8 cellular contexts compared by ENCODE assay signal in the genomic region with DNA sequence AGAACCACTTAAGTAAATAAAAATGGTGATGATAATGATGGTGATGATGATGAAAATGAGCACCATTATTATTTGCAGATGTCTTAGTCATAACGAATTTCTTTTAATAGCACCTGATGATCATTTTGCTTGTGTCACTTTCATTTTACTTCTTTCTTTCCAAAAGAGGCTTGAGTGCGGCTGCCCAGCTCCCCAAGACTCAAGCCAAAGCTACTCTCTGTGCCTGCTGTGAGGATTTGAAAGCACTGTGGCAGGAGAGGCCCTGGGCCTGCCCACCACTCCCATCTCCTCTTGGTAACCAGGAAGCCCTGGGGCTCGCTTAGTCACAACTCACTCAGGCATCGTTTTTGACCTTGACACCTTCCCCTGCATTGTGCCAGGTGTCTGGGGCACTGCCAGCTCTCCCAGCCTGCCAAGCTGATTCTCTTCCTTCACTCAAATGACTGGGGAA. TPM values are rescaled to one million over a fixed set of nuclear protein-coding genes. Genes with fewer than 3 reads are reported as not detected.
A peak's percentile ranks its signal among the peaks of the same experiment; 100 is the strongest.
DNase-seq lines count a peak whose midpoint lies in the region; ATAC-seq, FAIRE-seq and TF ChIP-seq lines count a peak whose summit lies in the region.

No MANE protein-coding gene starts in this region.

- intact Hi-C loops in psoas muscle (cut with DNase I) (no loop called here), Caco-2 (cut with micrococcal nuclease; ENCODE audit: unreplicated experiment) (no loop called here)

- H3K9me3 Mint-ChIP-seq in Caco-2 (ENCODE audit: unreplicated experiment), result no peaks in the 10 kb centered on the region
- no peaks in the 10 kb centered on the region for H3K9me3 Mint-ChIP-seq in activated CD8-positive, alpha-beta T cell treated with anti-CD3 and anti-CD28 coated beads, Interleukin-2, amount 10 ng/mL, durations not matched to agents 7 days and 5 days (ENCODE audit: insufficient read depth)

- H3K4me1 ChIP-seq in psoas muscle (peaks cover 25% of the 10 kb centered on the region), Caco-2 (no peaks in the 10 kb centered on the region)

- no peaks in the 10 kb centered on the region for H3K4me1 Mint-ChIP-seq in Caco-2 (ENCODE audit: low read depth, unreplicated experiment)
- peaks cover 14% of the 10 kb centered on the region for H3K4me1 Mint-ChIP-seq in activated CD8-positive, alpha-beta T cell treated with anti-CD3 and anti-CD28 coated beads, Interleukin-2, amount 10 ng/mL, durations not matched to agents 7 days and 5 days (ENCODE audit: low read depth)

- H3K36me3 ChIP-seq in psoas muscle (ENCODE audit: insufficient read depth in 1 of 2, low read depth in 1 of 2), result no peaks in the 10 kb centered on the region
- no peaks in the 10 kb centered on the region for H3K36me3 ChIP-seq in Caco-2 (ENCODE audit: control insufficient read depth, insufficient read depth, low read length)

- FAIRE-seq in D721Med (lab: Jason Lieb, UNC), result no peak

- no TSS peak for BruUV-seq in Caco-2 (replicated peaks; lab: Mats Ljungman, UMichigan)

- CTCF ChIA-PET in Caco-2 (lab: Charles Lee), result no interaction called here
- CTCF ChIA-PET in activated CD8-positive, alpha-beta T cell treated with anti-CD3 and anti-CD28 coated beads, Interleukin-2, amount 10 ng/mL, durations not matched to agents 7 days and 5 days (lab: Charles Lee), result no interaction called here

- peak; percentile 71 for DNase-seq in NCI-H1436 (lab: John Stamatoyannopoulos, UW)
- peak; percentile 38 for DNase-seq in cerebellar cortex (ENCODE audit: low spot score)
- DNase-seq in psoas muscle, result peak; percentile 59 to 69
- DNase-seq in D721Med (ENCODE audit: insufficient read length, low spot score), result no peak
- DNase-seq in Caco-2, result no peak
- DNase-seq in activated CD8-positive, alpha-beta T cell treated with anti-CD3 and anti-CD28 coated beads, Interleukin-2, amount 10 ng/mL, durations not matched to agents 7 days and 5 days, result no peak

- H3K4me3 Mint-ChIP-seq in Caco-2 (ENCODE audit: unreplicated experiment), result no peak overlapping the region
- no peak overlapping the region for H3K4me3 Mint-ChIP-seq in activated CD8-positive, alpha-beta T cell treated with anti-CD3 and anti-CD28 coated beads, Interleukin-2, amount 10 ng/mL, durations not matched to agents 7 days and 5 days

- no peak for TF ChIP-seq CTCF in psoas muscle (IDR thresholded peaks at IDR 0.05)
- TF ChIP-seq CTCF in D721Med (IDR thresholded peaks at IDR 0.05; ENCODE audit: insufficient read depth, missing control alignments), result no peak
- no peak for TF ChIP-seq CTCF in Caco-2 (IDR thresholded peaks at IDR 0.05; ENCODE audit: insufficient read depth in 1 of 2, low read depth in 1 of 2, low read length in 1 of 2, severe bottlenecking in 1 of 2, unreplicated experiment in 1 of 2)

- H3K27me3 Mint-ChIP-seq in Caco-2 (ENCODE audit: insufficient read depth, unreplicated experiment), result peaks cover 6% of the 10 kb centered on the region
- peaks cover under 1% of the 10 kb centered on the region for H3K27me3 Mint-ChIP-seq in activated CD8-positive, alpha-beta T cell treated with anti-CD3 and anti-CD28 coated beads, Interleukin-2, amount 10 ng/mL, durations not matched to agents 7 days and 5 days (ENCODE audit: low read depth)

- POLR2A ChIA-PET in Caco-2 (lab: Charles Lee), result no interaction called here
- POLR2A ChIA-PET in activated CD8-positive, alpha-beta T cell treated with anti-CD3 and anti-CD28 coated beads, Interleukin-2, amount 10 ng/mL, durations not matched to agents 7 days and 5 days (lab: Charles Lee), result no interaction called here

- H3K27ac Mint-ChIP-seq in Caco-2 (ENCODE audit: unreplicated experiment), result no peak overlapping the region
- H3K27ac Mint-ChIP-seq in activated CD8-positive, alpha-beta T cell treated with anti-CD3 and anti-CD28 coated beads, Interleukin-2, amount 10 ng/mL, durations not matched to agents 7 days and 5 days, result no peak overlapping the region

- ATAC-seq in GM18909 (IDR thresholded peaks at IDR 0.05; ENCODE audit: poor library complexity, unreplicated experiment) (peak; percentile 50), psoas muscle (peak; percentile 72 to 80 (median 78)), HG03460 (IDR thresholded peaks at IDR 0.05; ENCODE audit: unreplicated experiment) (no peak)
- no peak for ATAC-seq in activated CD8-positive, alpha-beta T cell treated with anti-CD3 and anti-CD28 coated beads, Interleukin-2, amount 10 ng/mL, durations not matched to agents 7 days and 5 days

- H3K36me3 Mint-ChIP-seq in Caco-2 (ENCODE audit: insufficient read depth, unreplicated experiment), result no peaks in the 10 kb centered on the region
- no peaks in the 10 kb centered on the region for H3K36me3 Mint-ChIP-seq in activated CD8-positive, alpha-beta T cell treated with anti-CD3 and anti-CD28 coated beads, Interleukin-2, amount 10 ng/mL, durations not matched to agents 7 days and 5 days (ENCODE audit: low read depth)

- 43 to 50% (median 48%) methylated on average over 4 of the region's 4 CpGs for WGBS in psoas muscle, 3 donors

- H3K27ac ChIP-seq in psoas muscle, result no peak overlapping the region

- H3K27me3 ChIP-seq in psoas muscle (ENCODE audit: insufficient read depth in 3 of 3, low read length in 2 of 3), result no peaks in the 10 kb centered on the region
- no peaks in the 10 kb centered on the region for H3K27me3 ChIP-seq in Caco-2 (replicated peaks; ENCODE audit: control insufficient read depth, insufficient read depth, low read length)

- H3K4me3 ChIP-seq in psoas muscle (no peak overlapping the region), Caco-2 (ENCODE audit: low read depth, low read length) (no peak overlapping the region)

- no peaks in the 10 kb centered on the region for H3K9me3 ChIP-seq in psoas muscle
- H3K9me3 ChIP-seq in Caco-2, result no peaks in the 10 kb centered on the region

RNA-seq across cellular contexts. Expression of a gene that starts 41.2 kb away (rescaled TPM):
- total RNA-seq in psoas muscle (1,000 to 10,000 TPM; 2,701 to 3,343 (median 3,007) TPM), Caco-2 (2022) (2,873 and 2,887 TPM in 2 replicates)
- polyA plus RNA-seq in psoas muscle, result 1,000 to 10,000 TPM; 4,667 to 6,936 (median 5,431) TPM
- 1,000 to 10,000 TPM; 2,232 to 2,277 TPM for total RNA-seq in activated CD8-positive, alpha-beta T cell treated with anti-CD3 and anti-CD28 coated beads, Interleukin-2, amount 10 ng/mL, durations not matched to agents 7 days and 5 days

Comparison
In these comparisons a context has a peak if more than half of its experiments do, and no peak if none do; other contexts are left out.
1. ATAC-seq: peak in GM18909 (single experiment) and psoas muscle (4 of 4); none in HG03460 (single experiment) and activated CD8-positive, alpha-beta T cell treated with anti-CD3 and anti-CD28 coated beads, Interleukin-2, amount 10 ng/mL, durations not matched to agents 7 days and 5 days (single experiment).
2. DNase-seq: peak in NCI-H1436 (single experiment), cerebellar cortex (single experiment) and psoas muscle (2 of 2); none in D721Med (single experiment), Caco-2 (0 of 2) and activated CD8-positive, alpha-beta T cell treated with anti-CD3 and anti-CD28 coated beads, Interleukin-2, amount 10 ng/mL, durations not matched to agents 7 days and 5 days (single experiment).